In genomic region chr2:238970553-238971081, GRCh38 we compare ENCODE assay signal across 8 cellular contexts.
A peak's percentile ranks its signal among the peaks of the same experiment; 100 is the strongest.
DNase-seq lines count a peak whose midpoint lies in the region; ATAC-seq and TF ChIP-seq lines count a peak whose summit lies in the region.

No MANE protein-coding gene starts in this region.

- H3K9me3 ChIP-seq in CD4-positive, CD25-positive, alpha-beta regulatory T cell (ENCODE audit: control insufficient read depth in 2 of 2, low read length in 2 of 2), result peaks cover 6 to 13% of the 10 kb centered on the region in 2 experiments
- H3K9me3 ChIP-seq in mucosa of descending colon, result no peaks in the 10 kb centered on the region

- POLR2A ChIA-PET in activated CD4-positive, alpha-beta T cell treated with anti-CD3 and anti-CD28 coated beads, Interleukin-2, amount 10 ng/mL, durations not matched to agents 7 days and 5 days (lab: Charles Lee), result no interaction called here

- H3K4me3 ChIP-seq in CD4-positive, CD25-positive, alpha-beta regulatory T cell (ENCODE audit: low read depth, low read length), result no peak overlapping the region
- H3K4me3 ChIP-seq in mucosa of descending colon, result no peak overlapping the region

- peaks cover 4% of the 10 kb centered on the region for H3K27me3 Mint-ChIP-seq in CD4-positive, CD25-positive, alpha-beta regulatory T cell
- H3K27me3 Mint-ChIP-seq in activated CD4-positive, alpha-beta T cell treated with anti-CD3 and anti-CD28 coated beads, Interleukin-2, amount 10 ng/mL, durations not matched to agents 7 days and 5 days, result peaks cover 9% of the 10 kb centered on the region
- H3K27me3 Mint-ChIP-seq in endothelial cell (ENCODE audit: unreplicated experiment), result peaks cover 16% of the 10 kb centered on the region

- H3K4me1 Mint-ChIP-seq in CD4-positive, CD25-positive, alpha-beta regulatory T cell, result no peaks in the 10 kb centered on the region
- H3K4me1 Mint-ChIP-seq in activated CD4-positive, alpha-beta T cell treated with anti-CD3 and anti-CD28 coated beads, Interleukin-2, amount 10 ng/mL, durations not matched to agents 7 days and 5 days, result no peaks in the 10 kb centered on the region
- no peaks in the 10 kb centered on the region for H3K4me1 Mint-ChIP-seq in endothelial cell (ENCODE audit: unreplicated experiment)

- TF ChIP-seq CTCF in endothelial cell (IDR thresholded peaks at IDR 0.05; ENCODE audit: unreplicated experiment), result peak; percentile 96
- TF ChIP-seq CTCF in mucosa of descending colon (IDR thresholded peaks at IDR 0.05), result peak; percentile 98

- no peaks in the 10 kb centered on the region for H3K36me3 ChIP-seq in CD4-positive, CD25-positive, alpha-beta regulatory T cell (ENCODE audit: control insufficient read depth, insufficient read depth, low read length)
- H3K36me3 ChIP-seq in mucosa of descending colon (ENCODE audit: low read depth), result no peaks in the 10 kb centered on the region

- H3K27ac ChIP-seq in CD4-positive, CD25-positive, alpha-beta regulatory T cell (ENCODE audit: insufficient read depth, low read length, poor library complexity, severe bottlenecking), result no peak overlapping the region
- no peak overlapping the region for H3K27ac ChIP-seq in substantia nigra (ENCODE audit: low read depth, low read length, poor library complexity, severe bottlenecking)

- intact Hi-C loops in mucosa of descending colon (cut with DNase I, micrococcal nuclease), result no loop called here

- peak in 1 of 2 donors; percentile 53 for ATAC-seq in CD4-positive, CD25-positive, alpha-beta regulatory T cell (ENCODE audit: low read depth in 2 of 2)
- ATAC-seq in GM19455 (IDR thresholded peaks at IDR 0.05; ENCODE audit: unreplicated experiment) (peak; percentile 66), mucosa of descending colon (peak; percentile 89), GM21367 (IDR thresholded peaks at IDR 0.05; ENCODE audit: unreplicated experiment) (no peak)

- H3K36me3 Mint-ChIP-seq in CD4-positive, CD25-positive, alpha-beta regulatory T cell, result no peaks in the 10 kb centered on the region
- no peaks in the 10 kb centered on the region for H3K36me3 Mint-ChIP-seq in activated CD4-positive, alpha-beta T cell treated with anti-CD3 and anti-CD28 coated beads, Interleukin-2, amount 10 ng/mL, durations not matched to agents 7 days and 5 days (ENCODE audit: low read depth)
- H3K36me3 Mint-ChIP-seq in endothelial cell (ENCODE audit: low read depth, unreplicated experiment), result no peaks in the 10 kb centered on the region

- no peak overlapping the region for H3K27ac Mint-ChIP-seq in CD4-positive, CD25-positive, alpha-beta regulatory T cell
- no peak overlapping the region for H3K27ac Mint-ChIP-seq in activated CD4-positive, alpha-beta T cell treated with anti-CD3 and anti-CD28 coated beads, Interleukin-2, amount 10 ng/mL, durations not matched to agents 7 days and 5 days
- no peak overlapping the region for H3K27ac Mint-ChIP-seq in endothelial cell (ENCODE audit: unreplicated experiment)

- no peaks in the 10 kb centered on the region for H3K4me1 ChIP-seq in CD4-positive, CD25-positive, alpha-beta regulatory T cell (ENCODE audit: control insufficient read depth, insufficient read depth, low read length, poor library complexity, severe bottlenecking)
- H3K4me1 ChIP-seq in mucosa of descending colon (ENCODE audit: low read depth), result no peaks in the 10 kb centered on the region

- DNase-seq in CD4-positive, CD25-positive, alpha-beta regulatory T cell, result peak; percentile 12 to 31 (median 29)
- DNase-seq in MV-4-11 (lab: John Stamatoyannopoulos, UW) (peak; percentile 12), endothelial cell (ENCODE audit: low spot score) (peak; percentile 81), mucosa of descending colon (peak in 2 of 3 donors; percentile 55 to 65), substantia nigra (lab: John Stamatoyannopoulos, UW) (peak in 33 of 49 donors; percentile 7 to 63 (median 41))
- DNase-seq in activated CD4-positive, alpha-beta T cell treated with anti-CD3 and anti-CD28 coated beads, Interleukin-2, amount 10 ng/mL, durations not matched to agents 7 days and 5 days, result peak; percentile 41

- CTCF ChIA-PET in activated CD4-positive, alpha-beta T cell treated with anti-CD3 and anti-CD28 coated beads, Interleukin-2, amount 10 ng/mL, durations not matched to agents 7 days and 5 days (lab: Charles Lee), result interaction anchor here (0.6 kb wide), 1 partner anchor 29 kb away, joined by 3 read pairs; no protein-coding TSS in a partner anchor

- H3K27me3 ChIP-seq in CD4-positive, CD25-positive, alpha-beta regulatory T cell (ENCODE audit: control insufficient read depth, insufficient read depth, low read length), result peaks cover 4% of the 10 kb centered on the region

- H3K4me3 Mint-ChIP-seq in CD4-positive, CD25-positive, alpha-beta regulatory T cell, result no peak overlapping the region
- no peak overlapping the region for H3K4me3 Mint-ChIP-seq in activated CD4-positive, alpha-beta T cell treated with anti-CD3 and anti-CD28 coated beads, Interleukin-2, amount 10 ng/mL, durations not matched to agents 7 days and 5 days
- H3K4me3 Mint-ChIP-seq in endothelial cell (ENCODE audit: unreplicated experiment), result no peak overlapping the region

- peaks cover 0 to 7% (median 2%) of the 10 kb centered on the region in 7 donors for H3K9me3 Mint-ChIP-seq in CD4-positive, CD25-positive, alpha-beta regulatory T cell
- H3K9me3 Mint-ChIP-seq in activated CD4-positive, alpha-beta T cell treated with anti-CD3 and anti-CD28 coated beads, Interleukin-2, amount 10 ng/mL, durations not matched to agents 7 days and 5 days, result peaks cover 5% of the 10 kb centered on the region
- H3K9me3 Mint-ChIP-seq in endothelial cell (ENCODE audit: unreplicated experiment), result no peaks in the 10 kb centered on the region

Comparison
In these comparisons a context has a peak if more than half of its experiments do, and no peak if none do; other contexts are left out.
1. DNase-seq: peak in every context shown above with its lines; median percentile 81 in endothelial cell; 60 in mucosa of descending colon; 41 in activated CD4-positive, alpha-beta T cell treated with anti-CD3 and anti-CD28 coated beads, Interleukin-2, amount 10 ng/mL, durations not matched to agents 7 days and 5 days; 41 in substantia nigra; 29 in CD4-positive, CD25-positive, alpha-beta regulatory T cell; 12 in MV-4-11.